ENCODE assay signal across 11 cellular contexts in genomic region chr3:195226900-195227447, GRCh38. TPM values are rescaled to one million over a fixed set of nuclear protein-coding genes. Genes with fewer than 3 reads are reported as not detected.
DNase-seq lines count a peak whose midpoint lies in the region; ATAC-seq, FAIRE-seq and TF ChIP-seq lines count a peak whose summit lies in the region.
"Had no signal": no experiment of that assay in that cellular context is flagged by ENCODE, and none has a peak within 500 bp of the region (broad histone marks: within the 10 kb centered on the region; RNA-seq: fewer than 3 reads in every experiment).

No MANE protein-coding gene starts in this region.

- intact Hi-C loops in body of pancreas (cut with DNase I): no loop called here

- DNase-seq in AG09319 (ENCODE audit: extremely low read depth, low read depth) (no peak), H54 (ENCODE audit: insufficient read length, low spot score) (no peak), kidney epithelial cell (ENCODE audit: low read depth) (no peak), RPMI8226 (no peak), body of pancreas (no peak)
- DNase-seq in activated naive CD8-positive, alpha-beta T cell treated with anti-CD3 and anti-CD28 coated beads, Interleukin-2, amount 50 U/mL, for 24 hours: peak; percentile 23
- DNase-seq: activated gamma-delta T cell, NCI-H1417 treated with DMSO at 0.1 percent for 48 hours had no signal

- no peaks in the 10 kb centered on the region for H3K36me3 ChIP-seq in kidney epithelial cell (ENCODE audit: control insufficient read depth, insufficient read depth, low read length)
- H3K36me3 ChIP-seq in body of pancreas (replicated peaks in 1 of 2; ENCODE audit: insufficient read depth in 1 of 2, low read depth in 2 of 2): no peaks in the 10 kb centered on the region
- H3K36me3 ChIP-seq: thyroid gland had no signal

- peak overlapping the region; percentile 61 for H3K27ac Mint-ChIP-seq in activated naive CD8-positive, alpha-beta T cell treated with anti-CD3 and anti-CD28 coated beads, Interleukin-2, amount 50 U/mL, for 24 hours

- TF ChIP-seq POLR2A in H54 (IDR thresholded peaks at IDR 0.05; ENCODE audit: low read depth, low read length) (no peak), body of pancreas (IDR thresholded peaks at IDR 0.05) (no peak)

- peaks cover 4% of the 10 kb centered on the region for H3K9me3 Mint-ChIP-seq in activated naive CD8-positive, alpha-beta T cell treated with anti-CD3 and anti-CD28 coated beads, Interleukin-2, amount 50 U/mL, for 24 hours

- H3K27me3 ChIP-seq in kidney epithelial cell (ENCODE audit: control insufficient read depth, insufficient read depth, low read length): no peaks in the 10 kb centered on the region
- H3K27me3 ChIP-seq in body of pancreas: no peaks in the 10 kb centered on the region
- H3K27me3 ChIP-seq: thyroid gland had no signal

- H3K36me3 Mint-ChIP-seq in activated naive CD8-positive, alpha-beta T cell treated with anti-CD3 and anti-CD28 coated beads, Interleukin-2, amount 50 U/mL, for 24 hours (ENCODE audit: low read depth): peaks cover 12% of the 10 kb centered on the region

- WGBS in body of pancreas, 2 donors: 64 to 68% methylated on average over 9 of the region's 9 CpGs

- TF ChIP-seq CTCF in AG09319 (IDR thresholded peaks at IDR 0.05; ENCODE audit: low read depth, low read length): peak; percentile 31
- TF ChIP-seq CTCF in kidney epithelial cell (IDR thresholded peaks at IDR 0.05; ENCODE audit: insufficient read depth, low read length, poor library complexity, severe bottlenecking): peak; percentile 16
- peak in 1 of 7 experiments; percentile 11 for TF ChIP-seq CTCF in body of pancreas (IDR thresholded peaks at IDR 0.05)

- no peak overlapping the region for H3K4me3 ChIP-seq in kidney epithelial cell (ENCODE audit: low read depth, low read length)
- no peak overlapping the region for H3K4me3 ChIP-seq in body of pancreas
- H3K4me3 ChIP-seq: thyroid gland had no signal

- H3K4me3 Mint-ChIP-seq in activated naive CD8-positive, alpha-beta T cell treated with anti-CD3 and anti-CD28 coated beads, Interleukin-2, amount 50 U/mL, for 24 hours: peak overlapping the region; percentile 15

- no peaks in the 10 kb centered on the region for H3K27me3 Mint-ChIP-seq in activated naive CD8-positive, alpha-beta T cell treated with anti-CD3 and anti-CD28 coated beads, Interleukin-2, amount 50 U/mL, for 24 hours

- peak; percentile 38 for FAIRE-seq in H54 (lab: Jason Lieb, UNC)

- no peaks in the 10 kb centered on the region for H3K4me1 ChIP-seq in body of pancreas

- no peak overlapping the region for H3K27ac ChIP-seq in body of pancreas
- H3K27ac ChIP-seq: thyroid gland had no signal

- ATAC-seq in activated naive CD8-positive, alpha-beta T cell treated with anti-CD3 and anti-CD28 coated beads, Interleukin-2, amount 50 U/mL, for 24 hours: peak; percentile 87
- ATAC-seq in HG03378 (IDR thresholded peaks at IDR 0.05; ENCODE audit: unreplicated experiment): no peak
- no peak for ATAC-seq in HG02870 (IDR thresholded peaks at IDR 0.05; ENCODE audit: unreplicated experiment)
- no peak for ATAC-seq in body of pancreas

- H3K9me3 ChIP-seq in body of pancreas: no peaks in the 10 kb centered on the region
- H3K9me3 ChIP-seq: thyroid gland had no signal

- H3K4me1 Mint-ChIP-seq in activated naive CD8-positive, alpha-beta T cell treated with anti-CD3 and anti-CD28 coated beads, Interleukin-2, amount 50 U/mL, for 24 hours: peaks cover 22% of the 10 kb centered on the region

RNA-seq across cellular contexts. Expression of gene XXYLT1, which starts 44.0 kb away (rescaled TPM):
- total RNA-seq in kidney epithelial cell (18.7 and 20.2 TPM in 2 replicates), body of pancreas (1 to 10 TPM; 1.3 to 4.2 TPM)
